ENCODE assay signal across 9 cellular contexts in the genomic region with DNA sequence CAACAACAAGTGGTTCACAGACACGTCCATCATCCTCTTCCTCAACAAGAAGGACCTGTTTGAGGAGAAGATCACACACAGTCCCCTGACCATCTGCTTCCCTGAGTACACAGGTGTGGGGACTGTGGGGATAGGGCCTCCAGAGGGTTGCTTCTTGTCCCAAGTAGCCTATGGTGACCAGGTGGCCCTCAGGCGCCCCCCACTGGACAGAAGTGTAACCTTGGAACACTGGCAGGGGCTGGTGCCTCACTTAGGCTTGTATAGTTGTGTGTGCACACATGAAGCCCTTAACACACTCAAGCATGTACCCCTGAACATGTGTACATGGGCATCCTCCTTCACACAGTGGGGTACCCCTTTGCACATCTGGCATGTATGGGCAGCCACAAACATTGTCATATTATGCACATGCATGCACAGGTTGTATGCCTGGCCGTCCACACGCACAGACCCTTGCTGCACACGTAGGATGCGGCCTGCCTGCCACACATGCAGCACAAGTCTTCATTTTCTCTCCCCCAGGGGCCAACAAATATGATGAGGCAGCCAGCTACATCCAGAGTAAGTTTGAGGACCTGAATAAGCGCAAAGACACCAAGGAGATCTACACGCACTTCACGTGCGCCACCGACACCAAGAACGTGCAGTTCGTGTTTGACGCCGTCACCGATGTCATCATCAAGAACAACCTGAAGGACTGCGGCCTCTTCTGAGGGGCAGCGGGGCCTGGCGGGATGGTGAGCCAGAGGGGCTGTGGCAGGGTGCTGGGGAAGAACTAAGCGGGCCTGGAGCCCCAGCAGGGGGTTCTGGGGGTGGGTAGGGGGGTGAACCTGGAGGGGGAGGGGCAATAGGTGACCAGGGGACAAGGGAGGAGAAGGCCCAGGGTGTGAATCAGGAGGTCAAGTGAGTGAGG. TPM values are rescaled to one million over a fixed set of nuclear protein-coding genes. Genes with fewer than 3 reads are reported as not detected.
A peak's percentile ranks its signal among the peaks of the same experiment; 100 is the strongest.
DNase-seq lines count a peak whose midpoint lies in the region; TF ChIP-seq lines count a peak whose summit lies in the region.
"Had no signal": no experiment of that assay in that cellular context is flagged by ENCODE, and none has a peak within 500 bp of the region (broad histone marks: within the 10 kb centered on the region; RNA-seq: fewer than 3 reads in every experiment).

No MANE protein-coding gene starts in this region.

- H3K4me3 ChIP-seq in breast epithelium: no peak overlapping the region
- H3K4me3 ChIP-seq in MG63: no peak overlapping the region
- no peak overlapping the region for H3K4me3 ChIP-seq in effector memory CD4-positive, alpha-beta T cell (ENCODE audit: insufficient read depth, low read depth, low read length, poor library complexity, severe bottlenecking)

- no peak for TF ChIP-seq POLR2A in breast epithelium (IDR thresholded peaks at IDR 0.05)

- H3K27ac Mint-ChIP-seq in neural crest cell (ENCODE audit: unreplicated experiment): peak overlapping the region; percentile 96

- H3K36me3 Mint-ChIP-seq in neural crest cell (ENCODE audit: low read depth): peaks cover 5% of the 10 kb centered on the region

- H3K9me3 ChIP-seq in breast epithelium (no peaks in the 10 kb centered on the region), MG63 (no peaks in the 10 kb centered on the region)
- no peaks in the 10 kb centered on the region for H3K9me3 ChIP-seq in effector memory CD4-positive, alpha-beta T cell (ENCODE audit: control insufficient read depth, low read length)

- DNase-seq in NCI-H510A (lab: John Stamatoyannopoulos, UW) (peak; percentile 15), NCI-H510A treated with DMSO at 0.1 percent for 48 hours (lab: John Stamatoyannopoulos, UW) (no peak), M059J (ENCODE audit: low read depth) (peak; percentile 46), breast epithelium (ENCODE audit: low spot score in 2 of 2) (no peak), neural crest cell (ENCODE audit: low read depth, low spot score) (no peak), MG63 (no peak), Ammon's horn (ENCODE audit: low spot score) (no peak)
- no peak for DNase-seq in effector memory CD4-positive, alpha-beta T cell

- peaks cover 9 to 21% of the 10 kb centered on the region in 2 donors for H3K4me1 ChIP-seq in breast epithelium
- peaks cover 7% of the 10 kb centered on the region for H3K4me1 ChIP-seq in effector memory CD4-positive, alpha-beta T cell (ENCODE audit: control insufficient read depth, insufficient read depth, low read length, poor library complexity, severe bottlenecking)

- peak overlapping the region; percentile 51 for H3K4me3 Mint-ChIP-seq in neural crest cell

- H3K27ac ChIP-seq in breast epithelium: peak overlapping the region; percentile 72 to 100
- H3K27ac ChIP-seq in effector memory CD4-positive, alpha-beta T cell (ENCODE audit: insufficient read depth, low read length, poor library complexity, severe bottlenecking): no peak overlapping the region

- H3K27me3 ChIP-seq in breast epithelium (no peaks in the 10 kb centered on the region), MG63 (no peaks in the 10 kb centered on the region)
- H3K27me3 ChIP-seq in effector memory CD4-positive, alpha-beta T cell (replicated peaks; ENCODE audit: control insufficient read depth, insufficient read depth, low read length, poor library complexity, severe bottlenecking): no peaks in the 10 kb centered on the region

- H3K9me3 Mint-ChIP-seq in neural crest cell: no peaks in the 10 kb centered on the region

- no peaks in the 10 kb centered on the region for H3K27me3 Mint-ChIP-seq in neural crest cell (ENCODE audit: low read depth)

- intact Hi-C loops in breast epithelium (cut with DNase I; ENCODE audit: low total_unique reads): no loop called here

- no peaks in the 10 kb centered on the region for H3K36me3 ChIP-seq in breast epithelium
- H3K36me3 ChIP-seq in MG63: peaks cover 10% of the 10 kb centered on the region
- H3K36me3 ChIP-seq in effector memory CD4-positive, alpha-beta T cell (ENCODE audit: control insufficient read depth, insufficient read depth, low read length): peaks cover 64% of the 10 kb centered on the region

- peaks cover 40% of the 10 kb centered on the region for H3K4me1 Mint-ChIP-seq in neural crest cell

- TF ChIP-seq CTCF in breast epithelium (IDR thresholded peaks at IDR 0.05) (peak in 1 of 3 donors; percentile 27), neural crest cell (conservative IDR thresholded peaks at IDR 0.05) (peak; percentile 62)

RNA-seq across cellular contexts. Expression of gene SEMA3B, which starts 11.7 kb away (rescaled TPM):
- total RNA-seq in M059J (2014; rRNA removed; shearing (Covaris generic)): 12.0 and 22.5 TPM in 2 replicates
- total RNA-seq in breast epithelium: 10 to 100 TPM; 10.1 to 17.6 (median 11.1) TPM
- total RNA-seq in neural crest cell: 2.3 and 2.9 TPM in 2 replicates
- total RNA-seq in MG63 (2014; rRNA removed; shearing (Covaris generic); ENCODE audit: low replicate concordance): 9.7 and 13.4 TPM in 2 replicates

RNA-seq across cellular contexts. Expression of gene GNAI2, which starts 21.2 kb away (rescaled TPM):
- total RNA-seq in M059J (2014; rRNA removed; shearing (Covaris generic)): 232 and 259 TPM in 2 replicates
- total RNA-seq in breast epithelium (100 to 1,000 TPM in 2 of 3 donors, 10 to 100 TPM in 1; 95.3 to 232 (median 162) TPM), neural crest cell (176 and 190 TPM in 2 replicates)
- 73.9 and 114 TPM in 2 replicates for total RNA-seq in MG63 (2014; rRNA removed; shearing (Covaris generic); ENCODE audit: low replicate concordance)

RNA-seq across cellular contexts. Expression of gene LSMEM2, which starts 21.7 kb away (rescaled TPM):
- not detected in 2 replicates for total RNA-seq in M059J (2014; rRNA removed; shearing (Covaris generic))
- not detected for total RNA-seq in breast epithelium
- not detected in 2 replicates for total RNA-seq in neural crest cell
- total RNA-seq in MG63 (2014; rRNA removed; shearing (Covaris generic); ENCODE audit: low replicate concordance): not detected in 2 replicates
- total RNA-seq: renal cortical epithelial cell had no signal

RNA-seq across cellular contexts. Expression of gene IFRD2, which starts 35.0 kb away (rescaled TPM):
- total RNA-seq in M059J (2014; rRNA removed; shearing (Covaris generic)): 49.3 and 50.4 TPM in 2 replicates
- total RNA-seq in breast epithelium (10 to 100 TPM; 50.4 to 82.3 (median 72.7) TPM), neural crest cell (69.2 and 77.1 TPM in 2 replicates)
- 87.8 and 101 TPM in 2 replicates for total RNA-seq in MG63 (2014; rRNA removed; shearing (Covaris generic); ENCODE audit: low replicate concordance)

RNA-seq across cellular contexts. Expression of gene HYAL3, which starts 42.0 kb away (rescaled TPM):
- 1.6 and 3.0 TPM in 2 replicates for total RNA-seq in M059J (2014; rRNA removed; shearing (Covaris generic))
- total RNA-seq in breast epithelium (1 to 10 TPM; 2.3 to 6.4 (median 2.7) TPM), neural crest cell (2.9 and 4.4 TPM in 2 replicates)
- total RNA-seq in MG63 (2014; rRNA removed; shearing (Covaris generic); ENCODE audit: low replicate concordance): 3.0 and 8.0 TPM in 2 replicates

Comparison
In these comparisons a context has a peak if more than half of its experiments do, and no peak if none do; other contexts are left out.
1. DNase-seq: peak in NCI-H510A (single experiment) and M059J (single experiment); none in NCI-H510A treated with DMSO at 0.1 percent for 48 hours (single experiment), breast epithelium (0 of 2), neural crest cell (single experiment), MG63 (single experiment), Ammon's horn (single experiment) and effector memory CD4-positive, alpha-beta T cell (0 of 3).